ENCODE assay signal across 20 cellular contexts in genomic region chr10:118978316-118978997, GRCh38.
"Had no signal": no experiment of that assay in that cellular context is flagged by ENCODE, and none has a peak within 500 bp of the region (broad histone marks: within the 10 kb centered on the region; RNA-seq: fewer than 3 reads in every experiment).

No MANE protein-coding gene starts in this region.

- H3K9me3 ChIP-seq: colonic mucosa, neutrophil, pancreas, right lobe of liver, thyroid gland had no signal

- H3K36me3 ChIP-seq: colonic mucosa, lower lobe of right lung, neutrophil, pancreas, right lobe of liver, thyroid gland had no signal

- H3K4me1 ChIP-seq: colonic mucosa, lower lobe of right lung, pancreas, right lobe of liver, thyroid gland had no signal

- H3K27ac ChIP-seq: colonic mucosa, lower lobe of right lung, neutrophil, pancreas, right lobe of liver, thyroid gland had no signal

- DNase-seq: colonic mucosa; dermis blood vessel endothelial cell; effector memory CD8-positive, alpha-beta T cell; hypothalamus; immature natural killer cell; left ventricle myocardium superior; lower lobe of right lung; natural killer cell; pancreas; stimulated activated CD4-positive, alpha-beta T cell treated with anti-CD3 and anti-CD28 coated beads, Interleukin-12 subunit alpha, Interleukin-12 subunit beta, amount 100 ng/mL, for 4 hours; stimulated activated CD4-positive, alpha-beta T cell treated with anti-CD3 and anti-CD28 coated beads, Interleukin-1b, Interleukin-23, amount 100 ng/mL, for 48 hours; stimulated activated CD4-positive, alpha-beta T cell treated with anti-CD3 and anti-CD28 coated beads, Interleukin-4, amount 100 ng/mL, for 1 hour; stimulated activated CD8-positive, alpha-beta memory T cell treated with anti-CD3 and anti-CD28 coated beads, Interleukin-4, amount 100 ng/mL, for 48 hours; stimulated activated naive CD4-positive, alpha-beta T cell; stimulated activated naive CD8-positive, alpha-beta T cell treated with anti-CD3 and anti-CD28 coated beads, Interleukin-15, amount 100 ng/mL, for 72 hours; thyroid gland; trophoblast cell had no signal

- H3K4me1 Mint-ChIP-seq: immature natural killer cell; natural killer cell; stimulated activated naive CD8-positive, alpha-beta T cell treated with anti-CD3 and anti-CD28 coated beads, Interleukin-15, amount 100 ng/mL, for 72 hours had no signal

- H3K27me3 ChIP-seq: colonic mucosa, neutrophil, pancreas, right lobe of liver, thyroid gland had no signal

- H3K4me3 Mint-ChIP-seq: effector memory CD8-positive, alpha-beta T cell; immature natural killer cell; natural killer cell; stimulated activated naive CD8-positive, alpha-beta T cell treated with anti-CD3 and anti-CD28 coated beads, Interleukin-15, amount 100 ng/mL, for 72 hours had no signal

- H3K9me3 Mint-ChIP-seq: effector memory CD8-positive, alpha-beta T cell; immature natural killer cell had no signal

- H3K4me2 ChIP-seq: smooth muscle cell had no signal

- H3K4me3 ChIP-seq: colonic mucosa, lower lobe of right lung, pancreas, right lobe of liver, smooth muscle cell, thyroid gland had no signal

- ATAC-seq: effector memory CD8-positive, alpha-beta T cell; left ventricle myocardium superior; lower lobe of right lung; natural killer cell; pancreas; right lobe of liver; stimulated activated naive CD8-positive, alpha-beta T cell treated with anti-CD3 and anti-CD28 coated beads, Interleukin-15, amount 100 ng/mL, for 72 hours had no signal

- H3K36me3 Mint-ChIP-seq: immature natural killer cell, natural killer cell had no signal

- H3K27ac Mint-ChIP-seq: effector memory CD8-positive, alpha-beta T cell; immature natural killer cell; natural killer cell; stimulated activated naive CD8-positive, alpha-beta T cell treated with anti-CD3 and anti-CD28 coated beads, Interleukin-15, amount 100 ng/mL, for 72 hours had no signal
